ENCODE assay signal across 8 cellular contexts in the genomic region with DNA sequence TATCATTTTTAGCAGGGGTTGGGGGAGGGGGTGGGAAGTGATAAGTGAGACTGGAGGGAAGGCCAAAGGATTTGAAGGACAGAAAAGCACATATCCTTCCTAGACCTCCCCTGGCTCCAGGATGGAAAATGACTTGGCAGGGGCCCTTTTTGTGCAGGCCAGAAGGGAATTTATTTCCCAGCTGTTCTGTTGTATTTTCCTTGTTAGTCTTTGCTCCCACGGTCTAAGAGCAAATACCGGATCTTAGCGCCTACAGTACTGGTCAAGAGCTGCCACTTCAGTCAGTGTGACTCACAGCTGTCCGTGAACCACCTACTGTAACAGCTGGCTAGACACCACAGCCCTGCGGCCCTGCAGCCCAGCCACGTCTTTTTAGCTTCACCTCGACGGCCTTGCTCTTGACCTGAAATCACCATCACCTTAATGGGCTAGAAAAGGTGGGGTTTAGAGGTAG. TPM values are rescaled to one million over a fixed set of nuclear protein-coding genes. Genes with fewer than 3 reads are reported as not detected.
DNase-seq lines count a peak whose midpoint lies in the region; ATAC-seq, FAIRE-seq and TF ChIP-seq lines count a peak whose summit lies in the region.

No MANE protein-coding gene starts in this region.

- in situ Hi-C loops in gastrocnemius medialis (cut with MboI; ENCODE audit: low sequenced_read_pairs in 4 of 4) = no loop called here

- H3K27me3 ChIP-seq in SJCRH30 (no peaks in the 10 kb centered on the region), cardiac muscle cell (no peaks in the 10 kb centered on the region), gastrocnemius medialis (no peaks in the 10 kb centered on the region)

- H3K27ac ChIP-seq in SJCRH30 = peak overlapping the region; percentile 95
- H3K27ac ChIP-seq in cardiac muscle cell = peak overlapping the region; percentile 34
- peak overlapping the region; percentile 69 to 83 (median 76) for H3K27ac ChIP-seq in gastrocnemius medialis
- H3K27ac ChIP-seq in substantia nigra (ENCODE audit: low read depth, low read length, poor library complexity, severe bottlenecking) = no peak overlapping the region

- H3K4me3 ChIP-seq in SJCRH30 = peak overlapping the region; percentile 32
- H3K4me3 ChIP-seq in cardiac muscle cell = no peak overlapping the region
- no peak overlapping the region for H3K4me3 ChIP-seq in gastrocnemius medialis

- H3K4me1 ChIP-seq in SJCRH30 = peaks cover 45% of the 10 kb centered on the region
- peaks cover 16% of the 10 kb centered on the region for H3K4me1 ChIP-seq in cardiac muscle cell (ENCODE audit: low read depth)
- peaks cover 25 to 27% of the 10 kb centered on the region in 2 donors for H3K4me1 ChIP-seq in gastrocnemius medialis

- no peaks in the 10 kb centered on the region for H3K9me3 ChIP-seq in SJCRH30 (replicated peaks)
- H3K9me3 ChIP-seq in cardiac muscle cell (ENCODE audit: low read depth) = no peaks in the 10 kb centered on the region
- H3K9me3 ChIP-seq in gastrocnemius medialis = no peaks in the 10 kb centered on the region

- H3K36me3 ChIP-seq in SJCRH30 = no peaks in the 10 kb centered on the region
- no peaks in the 10 kb centered on the region for H3K36me3 ChIP-seq in cardiac muscle cell
- H3K36me3 ChIP-seq in gastrocnemius medialis = no peaks in the 10 kb centered on the region

- no peak for TF ChIP-seq POLR2A in H54 (IDR thresholded peaks at IDR 0.05; ENCODE audit: low read depth, low read length)
- no peak for TF ChIP-seq POLR2A in gastrocnemius medialis (IDR thresholded peaks at IDR 0.05)

- ATAC-seq in gastrocnemius medialis = peak; percentile 92
- no peak for ATAC-seq in GM18519 (IDR thresholded peaks at IDR 0.05; ENCODE audit: low FRiP score, unreplicated experiment)

- peak; percentile 42 for DNase-seq in H54 (ENCODE audit: insufficient read length, low spot score)
- DNase-seq in SJCRH30 = peak; percentile 97 to 99
- peak; percentile 66 to 95 for DNase-seq in cardiac muscle cell (ENCODE audit: low read depth in 1 of 2, low spot score in 1 of 2)
- peak; percentile 52 to 77 for DNase-seq in gastrocnemius medialis
- no peak for DNase-seq in NCI-H146 treated with DMSO at 0.1 percent for 48 hours (lab: John Stamatoyannopoulos, UW; ENCODE audit: unreplicated experiment)
- DNase-seq in activated CD4-positive, alpha-beta T cell treated with anti-CD3 and anti-CD28 coated beads for 48 hours = no peak
- DNase-seq in substantia nigra (lab: John Stamatoyannopoulos, UW) = no peak

- no peak for TF ChIP-seq CTCF in cardiac muscle cell (IDR thresholded peaks at IDR 0.05; ENCODE audit: low read depth, low read length)
- peak in 2 of 5 experiments; percentile 9 to 16 for TF ChIP-seq CTCF in gastrocnemius medialis (IDR thresholded peaks at IDR 0.05 in 4 of 5, conservative IDR thresholded peaks at IDR 0.05 in 1 of 5)

- FAIRE-seq in H54 (lab: Jason Lieb, UNC) = peak; percentile 68

- intact Hi-C loops in gastrocnemius medialis (cut with DNase I; ENCODE audit: low total_unique reads) = loop anchor here (5.0 kb wide), 1 partner anchor 90 kb away; no protein-coding TSS in a partner anchor

RNA-seq across cellular contexts. Expression of a gene that starts 51.0 kb away (rescaled TPM):
- 197 and 220 TPM in 2 replicates for total RNA-seq in SJCRH30 (2014; rRNA removed; shearing (Covaris generic))
- 8.6 and 9.7 TPM in 2 replicates for total RNA-seq in cardiac muscle cell
- polyA plus RNA-seq in cardiac muscle cell = 7.1 and 8.3 TPM in 2 replicates
- 100 to 1,000 TPM; 184 to 644 (median 448) TPM for total RNA-seq in gastrocnemius medialis

Comparison
In these comparisons a context has a peak if more than half of its experiments do, and no peak if none do; other contexts are left out.
1. DNase-seq: peak in H54 (single experiment), SJCRH30 (2 of 2), cardiac muscle cell (2 of 2) and gastrocnemius medialis (2 of 2); none in NCI-H146 treated with DMSO at 0.1 percent for 48 hours (single experiment), activated CD4-positive, alpha-beta T cell treated with anti-CD3 and anti-CD28 coated beads for 48 hours (single experiment) and substantia nigra (0 of 49).
2. RNA of a gene that starts 51.0 kb away (total RNA-seq): 184 to 644 TPM in gastrocnemius medialis and 197 to 220 TPM in SJCRH30; 8.6 to 9.7 TPM in cardiac muscle cell; every median in the first group is over 10 times any median in the second.